Comparison of ENCODE assay signal across 28 cellular contexts in the genomic region with DNA sequence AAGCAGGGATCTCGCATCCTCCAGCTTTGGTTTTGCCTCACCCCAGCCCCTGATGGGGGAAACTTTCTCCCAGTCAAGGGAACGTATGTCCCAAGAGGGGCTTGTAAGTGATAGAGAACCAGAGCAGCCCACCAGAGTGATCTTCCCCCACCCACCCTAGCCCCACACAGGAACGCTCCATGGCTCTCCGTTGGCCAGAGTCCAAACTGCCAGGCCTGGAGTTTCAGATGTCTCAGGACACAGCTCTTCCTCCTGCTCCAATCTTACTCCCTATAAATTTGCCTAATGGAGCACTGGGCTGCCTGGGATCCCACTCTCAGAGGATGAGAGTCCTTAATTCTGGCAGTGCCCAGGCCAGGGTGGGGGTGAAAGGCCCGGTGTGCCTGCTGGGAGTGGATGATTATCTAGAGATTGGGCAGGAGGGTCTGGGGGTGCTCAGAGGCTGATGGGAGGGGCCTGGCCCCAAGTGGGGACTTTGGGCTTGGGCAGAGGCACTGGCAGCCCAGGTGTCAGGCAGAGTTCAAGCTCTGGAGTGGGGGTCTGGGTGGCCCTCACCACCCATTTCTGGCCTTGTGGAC.
DNase-seq lines count a peak whose midpoint lies in the region; ATAC-seq, FAIRE-seq and TF ChIP-seq lines count a peak whose summit lies in the region.
"Had no signal": no experiment of that assay in that cellular context is flagged by ENCODE, and none has a peak within 500 bp of the region (broad histone marks: within the 10 kb centered on the region; RNA-seq: fewer than 3 reads in every experiment).

No MANE protein-coding gene starts in this region.

- no peak for ATAC-seq in RWPE2 (ENCODE audit: low read depth)
- ATAC-seq in GM18873 (IDR thresholded peaks at IDR 0.05; ENCODE audit: low FRiP score, unreplicated experiment), result no peak
- no peak for ATAC-seq in foreskin keratinocyte
- ATAC-seq: activated naive CD8-positive, alpha-beta T cell treated with anti-CD3 and anti-CD28 coated beads, Interleukin-2, amount 50 U/mL, for 24 hours; activated T-cell treated with anti-CD3 and anti-CD28 coated beads, Interleukin-2, amount 50 U/mL, for 72 hours; CD8-positive, alpha-beta T cell; gastrocnemius medialis; K562 had no signal

- H3K4me3 ChIP-seq in BE2C (ENCODE audit: low read depth, low read length), result no peak overlapping the region
- H3K4me3 ChIP-seq in RWPE2 (ENCODE audit: severe bottlenecking), result no peak overlapping the region
- H3K4me3 ChIP-seq in keratinocyte (ENCODE audit: control insufficient read depth in 2 of 3, extremely low read depth in 1 of 3, insufficient read depth in 2 of 3, low read depth in 1 of 3, low read length in 3 of 3), result no peak overlapping the region
- H3K4me3 ChIP-seq in effector memory CD4-positive, alpha-beta T cell (ENCODE audit: insufficient read depth, low read depth, low read length, poor library complexity, severe bottlenecking), result no peak overlapping the region
- H3K4me3 ChIP-seq: gastrocnemius medialis, K562, upper lobe of left lung had no signal

- H4K20me1 ChIP-seq in keratinocyte (ENCODE audit: control insufficient read depth, extremely low read depth, insufficient read depth, low read length), result no peaks in the 10 kb centered on the region

- H3K36me3 ChIP-seq in BE2C, result no peaks in the 10 kb centered on the region
- H3K36me3 ChIP-seq in RWPE2 (ENCODE audit: low read depth), result no peaks in the 10 kb centered on the region
- H3K36me3 ChIP-seq in keratinocyte (ENCODE audit: control insufficient read depth in 2 of 2, extremely low read depth in 1 of 2, insufficient read depth in 2 of 2, low read length in 2 of 2), result no peaks in the 10 kb centered on the region
- H3K36me3 ChIP-seq in effector memory CD4-positive, alpha-beta T cell (ENCODE audit: control insufficient read depth, insufficient read depth, low read length), result no peaks in the 10 kb centered on the region
- H3K36me3 ChIP-seq: gastrocnemius medialis, upper lobe of left lung had no signal

- intact Hi-C loops in posterior vena cava (cut with DNase I), result no loop called here

- H3K4me2 ChIP-seq in keratinocyte (ENCODE audit: control insufficient read depth, extremely low read depth, insufficient read depth, low read depth, low read length), result peak overlapping the region; percentile 53

- H3K27me3 ChIP-seq in BE2C (no peaks in the 10 kb centered on the region), RWPE2 (ENCODE audit: insufficient read depth, poor library complexity, severe bottlenecking) (no peaks in the 10 kb centered on the region), keratinocyte (ENCODE audit: control insufficient read depth, extremely low read depth, insufficient read depth, low read length) (peaks cover under 1% of the 10 kb centered on the region), foreskin keratinocyte (peaks cover 4% of the 10 kb centered on the region)
- H3K27me3 ChIP-seq in effector memory CD4-positive, alpha-beta T cell (replicated peaks; ENCODE audit: control insufficient read depth, insufficient read depth, low read length, poor library complexity, severe bottlenecking), result no peaks in the 10 kb centered on the region
- H3K27me3 ChIP-seq: upper lobe of left lung had no signal

- H3K27ac ChIP-seq in RWPE2 (ENCODE audit: poor library complexity, severe bottlenecking) (peak overlapping the region; percentile 39), keratinocyte (ENCODE audit: control insufficient read depth, insufficient read depth, low read length) (no peak overlapping the region), foreskin keratinocyte (no peak overlapping the region)
- no peak overlapping the region for H3K27ac ChIP-seq in effector memory CD4-positive, alpha-beta T cell (ENCODE audit: insufficient read depth, low read length, poor library complexity, severe bottlenecking)
- H3K27ac ChIP-seq: gastrocnemius medialis had no signal

- H3K9me3 ChIP-seq in BE2C (no peaks in the 10 kb centered on the region), RWPE2 (ENCODE audit: severe bottlenecking) (no peaks in the 10 kb centered on the region), keratinocyte (ENCODE audit: control insufficient read depth, low read depth, low read length) (no peaks in the 10 kb centered on the region)
- H3K9me3 ChIP-seq in effector memory CD4-positive, alpha-beta T cell (ENCODE audit: control insufficient read depth, low read length), result no peaks in the 10 kb centered on the region
- H3K9me3 ChIP-seq: gastrocnemius medialis, upper lobe of left lung had no signal

- no peaks in the 10 kb centered on the region for H3K9me1 ChIP-seq in keratinocyte (ENCODE audit: control insufficient read depth, extremely low read depth, insufficient read depth, low read length)

- FAIRE-seq in keratinocyte (lab: Jason Lieb, UNC), result no peak
- FAIRE-seq: astrocyte, GM18507, GM19239, K562 had no signal

- no peak overlapping the region for H3K9ac ChIP-seq in keratinocyte (ENCODE audit: control insufficient read depth, extremely low read depth, insufficient read depth, low read length)

- dilution Hi-C loops in keratinocyte (cut with MboI; ENCODE audit: extremely low pct_ligation_motif_present, low sequenced_read_pairs), result no loop called here

- DNase-seq in BE2C, result peak; percentile 74
- DNase-seq in RWPE2 (ENCODE audit: low spot score), result no peak
- DNase-seq in keratinocyte (ENCODE audit: low read depth, low spot score), result no peak
- peak; percentile 56 for DNase-seq in posterior vena cava (ENCODE audit: low spot score)
- DNase-seq in foreskin keratinocyte, result no peak
- DNase-seq in effector memory CD4-positive, alpha-beta T cell, result no peak
- DNase-seq: activated CD4-positive, alpha-beta T cell treated with anti-CD3 and anti-CD28 coated beads, Interleukin-2, amount 50 U/mL, for 48 hours; activated CD4-positive, CD25-positive, alpha-beta regulatory T cell treated with anti-CD3 and anti-CD28 coated beads, Interleukin-2, amount 50 U/mL, for 72 hours; activated naive CD4-positive, alpha-beta T cell; activated naive CD8-positive, alpha-beta T cell treated with anti-CD3 and anti-CD28 coated beads, Interleukin-2, amount 50 U/mL, for 24 hours; activated T-cell treated with anti-CD3 and anti-CD28 coated beads, Interleukin-2, amount 50 U/mL, for 72 hours; AML-193; caudate nucleus; CD8-positive, alpha-beta T cell; gastrocnemius medialis; GOT3; kidney glomerular epithelial cell; NCI-H1092 treated with DMSO at 0.1 percent for 48 hours; NCI-H187; NCI-H2171 treated with DMSO at 0.1 percent for 48 hours; stimulated activated CD4-positive, alpha-beta T cell treated with anti-CD3 and anti-CD28 coated beads, Interleukin-4, amount 100 ng/mL, for 4 hours; T-helper 2 cell had no signal

- H2AFZ ChIP-seq in keratinocyte (ENCODE audit: control insufficient read depth, low read length), result peak overlapping the region; percentile 70

- no peaks in the 10 kb centered on the region for H3K79me2 ChIP-seq in keratinocyte (ENCODE audit: control insufficient read depth, insufficient read depth, low read length)

- H3K4me1 ChIP-seq in BE2C (peaks cover 18% of the 10 kb centered on the region), RWPE2 (ENCODE audit: insufficient read depth, poor library complexity, severe bottlenecking) (peaks cover 17% of the 10 kb centered on the region), keratinocyte (ENCODE audit: control insufficient read depth, extremely low read depth, insufficient read depth, low read length) (peaks cover 10% of the 10 kb centered on the region), foreskin keratinocyte (peaks cover 3% of the 10 kb centered on the region)
- no peaks in the 10 kb centered on the region for H3K4me1 ChIP-seq in effector memory CD4-positive, alpha-beta T cell (ENCODE audit: control insufficient read depth, insufficient read depth, low read length, poor library complexity, severe bottlenecking)
- H3K4me1 ChIP-seq: gastrocnemius medialis had no signal

- TF ChIP-seq CTCF in BE2C (IDR thresholded peaks at IDR 0.05; ENCODE audit: low read depth, low read length), result no peak
- TF ChIP-seq CTCF in RWPE2 (IDR thresholded peaks at IDR 0.05; ENCODE audit: poor library complexity, severe bottlenecking), result no peak
- no peak for TF ChIP-seq CTCF in keratinocyte (optimal IDR thresholded peaks at IDR 0.05 in 1 of 3, IDR thresholded peaks at IDR 0.05 in 1 of 3, conservative IDR thresholded peaks at IDR 0.05 in 1 of 3; ENCODE audit: extremely low read depth in 1 of 3, insufficient read depth in 2 of 3, low read length in 3 of 3)
- no peak for TF ChIP-seq CTCF in foreskin keratinocyte (conservative IDR thresholded peaks at IDR 0.05)

Comparison
In these comparisons a context has a peak if more than half of its experiments do, and no peak if none do; other contexts are left out.
1. DNase-seq: peak in BE2C (single experiment) and posterior vena cava (single experiment); none in RWPE2 (single experiment), keratinocyte (single experiment), foreskin keratinocyte (0 of 2) and effector memory CD4-positive, alpha-beta T cell (0 of 3).